9 cellular contexts compared by ENCODE assay signal in genomic region chr19:9792191-9793050, GRCh38. TPM values are rescaled to one million over a fixed set of nuclear protein-coding genes. Genes with fewer than 3 reads are reported as not detected.
DNase-seq lines count a peak whose midpoint lies in the region; ATAC-seq, FAIRE-seq and TF ChIP-seq lines count a peak whose summit lies in the region.
"Had no signal": no experiment of that assay in that cellular context is flagged by ENCODE, and none has a peak within 500 bp of the region (broad histone marks: within the 10 kb centered on the region; RNA-seq: fewer than 3 reads in every experiment).

No MANE protein-coding gene starts in this region.

- peak overlapping the region; percentile 90 for H3K4me3 Mint-ChIP-seq in chondrocyte (ENCODE audit: unreplicated experiment)

- TF ChIP-seq CTCF in chondrocyte (IDR thresholded peaks at IDR 0.05) = no peak
- no peak for TF ChIP-seq CTCF in keratinocyte (optimal IDR thresholded peaks at IDR 0.05 in 1 of 3, IDR thresholded peaks at IDR 0.05 in 1 of 3, conservative IDR thresholded peaks at IDR 0.05 in 1 of 3; ENCODE audit: extremely low read depth in 1 of 3, insufficient read depth in 2 of 3, low read length in 3 of 3)
- no peak for TF ChIP-seq CTCF in spleen (IDR thresholded peaks at IDR 0.05 in 8 of 11, conservative IDR thresholded peaks at IDR 0.05 in 3 of 11)

- no peak for TF ChIP-seq POLR2A in spleen (IDR thresholded peaks at IDR 0.05)

- intact Hi-C loops in spleen (cut with DNase I; ENCODE audit: low total_unique reads) = loop anchor here (10.0 kb wide), 2 partner anchors 358 to 478 kb away; partner anchors contain the start of gene ZNF266

- DNase-seq in DMS 273 (lab: John Stamatoyannopoulos, UW; ENCODE audit: unreplicated experiment) = peak; percentile 91
- peak; percentile 95 for DNase-seq in NCI-H510A (lab: John Stamatoyannopoulos, UW)
- DNase-seq in activated CD4-positive, alpha-beta T cell treated with anti-CD3 and anti-CD28 coated beads for 48 hours = peak; percentile 93
- peak; percentile 97 for DNase-seq in chondrocyte (ENCODE audit: low spot score)
- peak; percentile 79 for DNase-seq in keratinocyte (ENCODE audit: low read depth, low spot score)
- peak; percentile 96 for DNase-seq in spleen

- no peak for FAIRE-seq in keratinocyte (lab: Jason Lieb, UNC)
- FAIRE-seq: endometrium had no signal

- H3K36me3 ChIP-seq in keratinocyte (ENCODE audit: control insufficient read depth in 2 of 2, extremely low read depth in 1 of 2, insufficient read depth in 2 of 2, low read length in 2 of 2) (no peaks in the 10 kb centered on the region), spleen (no peaks in the 10 kb centered on the region)

- H4K20me1 ChIP-seq in keratinocyte (ENCODE audit: control insufficient read depth, extremely low read depth, insufficient read depth, low read length) = no peaks in the 10 kb centered on the region

- H3K4me1 ChIP-seq in keratinocyte (ENCODE audit: control insufficient read depth, extremely low read depth, insufficient read depth, low read length) (peaks cover 6% of the 10 kb centered on the region), spleen (peaks cover 3 to 33% (median 15%) of the 10 kb centered on the region in 6 donors)

- no peaks in the 10 kb centered on the region for H3K27me3 Mint-ChIP-seq in chondrocyte (ENCODE audit: low read depth)

- no peaks in the 10 kb centered on the region for H3K9me3 Mint-ChIP-seq in chondrocyte (ENCODE audit: low read depth)

- peak; percentile 50 for ATAC-seq in HG02973 (IDR thresholded peaks at IDR 0.05; ENCODE audit: unreplicated experiment)
- ATAC-seq in GM19395 (IDR thresholded peaks at IDR 0.05; ENCODE audit: unreplicated experiment) = no peak

- H3K4me2 ChIP-seq in keratinocyte (ENCODE audit: control insufficient read depth, extremely low read depth, insufficient read depth, low read depth, low read length) = peak overlapping the region; percentile 76

- H3K27ac ChIP-seq in keratinocyte (ENCODE audit: control insufficient read depth, insufficient read depth, low read length) (peak overlapping the region; percentile 60), spleen (peak overlapping the region; percentile 83 to 93 (median 90))

- 2 to 4% (median 3%) methylated on average over 62 to 71 of the region's 71 CpGs for WGBS in spleen, 5 donors

- H3K27me3 ChIP-seq in keratinocyte (ENCODE audit: control insufficient read depth, extremely low read depth, insufficient read depth, low read length) (no peaks in the 10 kb centered on the region), spleen (replicated peaks in 1 of 7) (no peaks in the 10 kb centered on the region)

- H3K9me3 ChIP-seq in keratinocyte (ENCODE audit: control insufficient read depth, low read depth, low read length) (no peaks in the 10 kb centered on the region), spleen (no peaks in the 10 kb centered on the region)

- H3K4me3 ChIP-seq in keratinocyte (ENCODE audit: control insufficient read depth in 2 of 3, extremely low read depth in 1 of 3, insufficient read depth in 2 of 3, low read depth in 1 of 3, low read length in 3 of 3) (peak overlapping the region; percentile 61 to 78 (median 67)), spleen (peak overlapping the region; percentile 50 to 88 (median 61))

- H3K27ac Mint-ChIP-seq in chondrocyte (ENCODE audit: unreplicated experiment) = peak overlapping the region; percentile 98

- H3K9me1 ChIP-seq in keratinocyte (ENCODE audit: control insufficient read depth, extremely low read depth, insufficient read depth, low read length) = no peaks in the 10 kb centered on the region

- no peaks in the 10 kb centered on the region for H3K79me2 ChIP-seq in keratinocyte (ENCODE audit: control insufficient read depth, insufficient read depth, low read length)

- H2AFZ ChIP-seq in keratinocyte (ENCODE audit: control insufficient read depth, low read length) = peak overlapping the region; percentile 96

- peaks cover 27% of the 10 kb centered on the region for H3K4me1 Mint-ChIP-seq in chondrocyte (ENCODE audit: low read depth)

- H3K36me3 Mint-ChIP-seq in chondrocyte (ENCODE audit: low read depth) = no peaks in the 10 kb centered on the region

- dilution Hi-C loops in keratinocyte (cut with MboI; ENCODE audit: extremely low pct_ligation_motif_present, low sequenced_read_pairs) = no loop called here

- H3K9ac ChIP-seq in keratinocyte (ENCODE audit: control insufficient read depth, extremely low read depth, insufficient read depth, low read length) = peak overlapping the region; percentile 79

RNA-seq across cellular contexts. Expression of gene ZNF846, which starts 23.9 kb away (rescaled TPM):
- total RNA-seq in chondrocyte = 18.8 to 20.3 TPM (median 19.4 TPM) in 3 replicates
- 3.5 to 8.9 TPM (median 8.0 TPM) in 3 replicates for polyA plus RNA-seq in keratinocyte
- 29.5 TPM for polyA plus RNA-seq in keratinocyte (2011; ENCODE audit: low read depth)
- polyA plus RNA-seq in keratinocyte (2011; cell fraction: cytosol; rRNA removed) = 4.3 and 4.4 TPM in 2 replicates
- polyA plus RNA-seq in keratinocyte (2011; cell fraction: nucleus; rRNA removed) = 21.9 and 22.1 TPM in 2 replicates
- polyA plus RNA-seq in keratinocyte (2012; ENCODE audit: low replicate concordance) = 4.2 and 9.5 TPM in 2 replicates
- 2.0 to 11.6 TPM (median 5.5 TPM) in 3 replicates for polyA minus RNA-seq in keratinocyte
- polyA minus RNA-seq in keratinocyte (2011; cell fraction: cytosol; rRNA and poly(A)+ RNA removed) = not detected
- polyA minus RNA-seq in keratinocyte (2011; cell fraction: nucleus; rRNA and poly(A)+ RNA removed) = 6.3 and 20.1 TPM in 2 replicates
- 10 to 100 TPM in 6 of 7 donors, 1 to 10 TPM in 1; 7.8 to 24.0 (median 17.0) TPM for total RNA-seq in spleen
- polyA plus RNA-seq in spleen = 1 to 10 TPM; 4.8 to 5.9 (median 5.5) TPM

RNA-seq across cellular contexts. Expression of gene FBXL12, which starts 26.5 kb away (rescaled TPM):
- total RNA-seq in chondrocyte (24.2 to 27.8 TPM (median 26.7 TPM) in 3 replicates), spleen (10 to 100 TPM; 19.8 to 31.9 (median 22.9) TPM)
- polyA plus RNA-seq in keratinocyte (12.6 to 18.2 TPM (median 17.2 TPM) in 3 replicates), spleen (10 to 100 TPM; 14.5 to 18.1 (median 16.0) TPM)
- polyA plus RNA-seq in keratinocyte (2011; ENCODE audit: low read depth) = 5.2 TPM
- polyA plus RNA-seq in keratinocyte (2011; cell fraction: cytosol; rRNA removed) = 12.8 and 17.6 TPM in 2 replicates
- polyA plus RNA-seq in keratinocyte (2011; cell fraction: nucleus; rRNA removed) = 36.9 and 44.1 TPM in 2 replicates
- polyA plus RNA-seq in keratinocyte (2012; ENCODE audit: low replicate concordance) = 14.4 and 17.1 TPM in 2 replicates
- polyA minus RNA-seq in keratinocyte = 6.7 to 13.2 TPM (median 9.0 TPM) in 3 replicates
- polyA minus RNA-seq in keratinocyte (2011; cell fraction: cytosol; rRNA and poly(A)+ RNA removed) = 19.4 TPM
- polyA minus RNA-seq in keratinocyte (2011; cell fraction: nucleus; rRNA and poly(A)+ RNA removed) = 13.7 and 16.4 TPM in 2 replicates

RNA-seq across cellular contexts. Expression of gene UBL5, which starts 35.3 kb away (rescaled TPM):
- total RNA-seq in chondrocyte (265 to 294 TPM (median 265 TPM) in 3 replicates), spleen (100 to 1,000 TPM; 180 to 286 (median 224) TPM)
- polyA plus RNA-seq in keratinocyte (995 to 1,153 TPM (median 1,097 TPM) in 3 replicates), spleen (100 to 1,000 TPM; 615 to 778 (median 743) TPM)
- 149 TPM for polyA plus RNA-seq in keratinocyte (2011; ENCODE audit: low read depth)
- polyA plus RNA-seq in keratinocyte (2011; cell fraction: cytosol; rRNA removed) = 957 and 1,326 TPM in 2 replicates
- polyA plus RNA-seq in keratinocyte (2011; cell fraction: nucleus; rRNA removed) = 394 and 589 TPM in 2 replicates
- 696 and 1,022 TPM in 2 replicates for polyA plus RNA-seq in keratinocyte (2012; ENCODE audit: low replicate concordance)
- 77.0 to 258 TPM (median 227 TPM) in 3 replicates for polyA minus RNA-seq in keratinocyte
- 195 TPM for polyA minus RNA-seq in keratinocyte (2011; cell fraction: cytosol; rRNA and poly(A)+ RNA removed)
- 30.7 and 54.1 TPM in 2 replicates for polyA minus RNA-seq in keratinocyte (2011; cell fraction: nucleus; rRNA and poly(A)+ RNA removed)

RNA-seq across cellular contexts. Expression of gene PIN1, which starts 42.7 kb away (rescaled TPM):
- total RNA-seq in chondrocyte (64.5 to 78.4 TPM (median 65.5 TPM) in 3 replicates), spleen (10 to 100 TPM; 37.7 to 53.2 (median 46.8) TPM)
- polyA plus RNA-seq in keratinocyte (39.8 to 53.3 TPM (median 45.2 TPM) in 3 replicates), spleen (10 to 100 TPM; 60.8 to 86.1 (median 77.7) TPM)
- 25.7 TPM for polyA plus RNA-seq in keratinocyte (2011; ENCODE audit: low read depth)
- 18.5 and 58.6 TPM in 2 replicates for polyA plus RNA-seq in keratinocyte (2011; cell fraction: cytosol; rRNA removed)
- 23.8 and 29.8 TPM in 2 replicates for polyA plus RNA-seq in keratinocyte (2011; cell fraction: nucleus; rRNA removed)
- polyA plus RNA-seq in keratinocyte (2012; ENCODE audit: low replicate concordance) = 30.2 and 65.5 TPM in 2 replicates
- polyA minus RNA-seq in keratinocyte = 7.7 to 15.4 TPM (median 12.5 TPM) in 3 replicates
- polyA minus RNA-seq in keratinocyte (2011; cell fraction: cytosol; rRNA and poly(A)+ RNA removed) = 44.5 TPM
- polyA minus RNA-seq in keratinocyte (2011; cell fraction: nucleus; rRNA and poly(A)+ RNA removed) = 10.5 and 12.2 TPM in 2 replicates
